In genomic region chr2:35080231-35080905, GRCh38 we compare ENCODE assay signal across 27 cellular contexts.
DNase-seq lines count a peak whose midpoint lies in the region; ATAC-seq, FAIRE-seq and TF ChIP-seq lines count a peak whose summit lies in the region.
"Had no signal": no experiment of that assay in that cellular context is flagged by ENCODE, and none has a peak within 500 bp of the region (broad histone marks: within the 10 kb centered on the region; RNA-seq: fewer than 3 reads in every experiment).

No MANE protein-coding gene starts in this region.

- H2AK5ac ChIP-seq in H1 (ENCODE audit: low read depth, low read length): no peak overlapping the region
- no peak overlapping the region for H2AK5ac ChIP-seq in mesenchymal stem cell (ENCODE audit: low read length, severe bottlenecking)

- intact Hi-C loops in PC-3 (cut with micrococcal nuclease): no loop called here

- H4K20me1 ChIP-seq in PC-3 (ENCODE audit: low read length) (no peaks in the 10 kb centered on the region), H1 (replicated peaks in 1 of 2; ENCODE audit: control insufficient read depth in 1 of 2, insufficient read depth in 2 of 2, low read length in 2 of 2) (no peaks in the 10 kb centered on the region), MM.1S (ENCODE audit: insufficient read depth, low read length) (no peaks in the 10 kb centered on the region)

- BruUV-seq in PC-3 (replicated peaks; lab: Mats Ljungman, UMichigan): no TSS peak

- H3K9me2 ChIP-seq in PC-3 (replicated peaks; ENCODE audit: low read length) (no peaks in the 10 kb centered on the region), MM.1S (replicated peaks; ENCODE audit: insufficient read depth, low read length) (no peaks in the 10 kb centered on the region)

- H3K14ac ChIP-seq in H1 (ENCODE audit: insufficient read length): no peak overlapping the region
- H3K14ac ChIP-seq in mesenchymal stem cell (ENCODE audit: low read length in 2 of 2): no peak overlapping the region

- H3K9ac ChIP-seq in PC-3 (ENCODE audit: low read length): no peak overlapping the region
- H3K9ac ChIP-seq in H1 (replicated peaks in 1 of 4; ENCODE audit: extremely low read depth in 1 of 4, low read depth in 3 of 4, low read length in 3 of 4): no peak overlapping the region
- peak overlapping the region; percentile 37 for H3K9ac ChIP-seq in mesenchymal stem cell (ENCODE audit: low read length)
- no peak overlapping the region for H3K9ac ChIP-seq in MM.1S (ENCODE audit: low read length)

- H3K4ac ChIP-seq in H1 (replicated peaks; ENCODE audit: insufficient read length, low read depth, low read length) (no peak overlapping the region), mesenchymal stem cell (ENCODE audit: low read depth in 1 of 2, low read length in 2 of 2) (no peak overlapping the region)

- no peak overlapping the region for H4K91ac ChIP-seq in H1 (replicated peaks; ENCODE audit: insufficient read length, low read length)
- no peak overlapping the region for H4K91ac ChIP-seq in mesenchymal stem cell (ENCODE audit: low read length)

- H3K79me1 ChIP-seq in H1 (ENCODE audit: low read depth, low read length) (no peaks in the 10 kb centered on the region), mesenchymal stem cell (replicated peaks; ENCODE audit: low read length, poor library complexity, severe bottlenecking) (no peaks in the 10 kb centered on the region)

- no peak for TF ChIP-seq CTCF in PC-3 (conservative IDR thresholded peaks at IDR 0.05; ENCODE audit: low read depth, low read length)
- no peak for TF ChIP-seq CTCF in H1 (IDR thresholded peaks at IDR 0.05; ENCODE audit: control extremely low read depth in 1 of 3, insufficient read depth in 1 of 3, low read depth in 1 of 3, low read length in 3 of 3)
- TF ChIP-seq CTCF in MM.1S (IDR thresholded peaks at IDR 0.05; ENCODE audit: low read length): no peak

- H3K79me2 ChIP-seq in PC-3 (ENCODE audit: low read length) (no peaks in the 10 kb centered on the region), H1 (ENCODE audit: control insufficient read depth in 1 of 2, insufficient read depth in 2 of 2, low read length in 2 of 2) (no peaks in the 10 kb centered on the region), MM.1S (ENCODE audit: low read length) (no peaks in the 10 kb centered on the region)

- no peak for TF ChIP-seq RAD21 in H1 (IDR thresholded peaks at IDR 0.05 in 1 of 2, conservative IDR thresholded peaks at IDR 0.05 in 1 of 2; ENCODE audit: low read depth in 2 of 2, low read length in 2 of 2)

- H2BK15ac ChIP-seq in H1 (ENCODE audit: low read length) (no peak overlapping the region), mesenchymal stem cell (ENCODE audit: low read depth, poor library complexity, severe bottlenecking) (no peak overlapping the region)

- in situ Hi-C loops in Caki2 (cut with HindIII; ENCODE audit: low pct_unique_long_range_greater_than_20kb, low sequenced_read_pairs): no loop called here

- WGBS in H1 (ENCODE audit: extremely low coverage in 1 of 2, insufficient coverage in 1 of 2, insufficient read length in 1 of 2, insufficient replicate concordance in 2 of 2, low coverage in 1 of 2, low lambda C conversion rate in 2 of 2, missing lambda C conversion rate in 1 of 2), 2 experiments: 76% methylated on average over 5 of the region's 5 CpGs; no CpG with 5 or more reads in 1 of the 2 experiments
- 59% methylated on average over 4 of the region's 5 CpGs for WGBS in mesenchymal stem cell

- peaks cover 10% of the 10 kb centered on the region; the same call in 1 of the 2 replicates for H3K4me1 ChIP-seq in PC-3 (ENCODE audit: insufficient read depth, low read length)
- H3K4me1 ChIP-seq in H1 (replicated peaks in 1 of 4; ENCODE audit: control insufficient read depth in 3 of 4, insufficient read depth in 4 of 4, low read length in 3 of 4): peaks cover 0 to 3% (median 0%) of the 10 kb centered on the region in 4 experiments; a peak in 1 of 7 replicates
- no peaks in the 10 kb centered on the region for H3K4me1 ChIP-seq in mesenchymal stem cell (ENCODE audit: control insufficient read depth, insufficient read depth, low read depth, low read length)
- H3K4me1 ChIP-seq in MM.1S (ENCODE audit: low read length): no peaks in the 10 kb centered on the region
- H3K4me1 ChIP-seq: Peyer's patch, SJCRH30, upper lobe of left lung had no signal

- no peak overlapping the region for H2AFZ ChIP-seq in PC-3 (ENCODE audit: low read length)
- 0 out of 2 replicates have a peak overlapping the region, but pooled peaks have one; percentile 21 for H2AFZ ChIP-seq in H1 (ENCODE audit: low read length)
- no peak overlapping the region for H2AFZ ChIP-seq in mesenchymal stem cell (ENCODE audit: low read depth, low read length)
- H2AFZ ChIP-seq in MM.1S (ENCODE audit: low read length): no peak overlapping the region

- no peak for FAIRE-seq in H1 (lab: Jason Lieb, UNC)
- FAIRE-seq: D721Med had no signal

- H2BK12ac ChIP-seq in H1 (ENCODE audit: low read depth, low read length) (no peak overlapping the region), mesenchymal stem cell (ENCODE audit: low read length in 2 of 2) (no peak overlapping the region)

- H3K4me2 ChIP-seq in PC-3 (ENCODE audit: low read length) (no peak overlapping the region), H1 (ENCODE audit: insufficient read depth in 1 of 2, low read depth in 2 of 2, low read length in 2 of 2) (no peak overlapping the region), mesenchymal stem cell (ENCODE audit: low read length, poor library complexity, severe bottlenecking) (no peak overlapping the region), MM.1S (ENCODE audit: low read depth, low read length) (no peak overlapping the region)

- H3K56ac ChIP-seq in H1 (replicated peaks; ENCODE audit: insufficient read length, low read depth, low read length): no peak overlapping the region

- H3K18ac ChIP-seq in H1 (ENCODE audit: extremely low read depth, low read length): no peak overlapping the region
- no peak overlapping the region for H3K18ac ChIP-seq in mesenchymal stem cell (ENCODE audit: low read depth in 1 of 2, low read length in 2 of 2)

- no peaks in the 10 kb centered on the region for H3K23me2 ChIP-seq in H1 (ENCODE audit: low read depth, low read length)

- no peak overlapping the region for H4K5ac ChIP-seq in H1 (ENCODE audit: insufficient read length, low read depth, low read length)

- H3K27ac ChIP-seq in PC-3 (ENCODE audit: low read length) (peak overlapping the region; percentile 53), H1 (ENCODE audit: low read depth, low read length) (no peak overlapping the region), mesenchymal stem cell (ENCODE audit: low read length, poor library complexity, severe bottlenecking) (peak overlapping the region; percentile 5), MM.1S (ENCODE audit: low read length) (no peak overlapping the region)
- H3K27ac ChIP-seq: Peyer's patch, SJCRH30, upper lobe of left lung had no signal

- CTCF ChIA-PET in PC-3 (lab: Charles Lee): no interaction called here
- CTCF ChIA-PET in H1 (lab: Charles Lee; ENCODE audit: partially characterized antibody): no interaction called here

- no peaks in the 10 kb centered on the region for H3K27me3 ChIP-seq in PC-3 (ENCODE audit: low read length)
- H3K27me3 ChIP-seq in H1 (replicated peaks in 1 of 4; ENCODE audit: control insufficient read depth in 3 of 4, extremely low read depth in 1 of 4, insufficient read depth in 3 of 4, low read length in 3 of 4): no peaks in the 10 kb centered on the region
- H3K27me3 ChIP-seq in mesenchymal stem cell (ENCODE audit: control insufficient read depth in 1 of 2, insufficient read depth in 1 of 2, low read length in 2 of 2): no peaks in the 10 kb centered on the region
- H3K27me3 ChIP-seq in MM.1S (replicated peaks; ENCODE audit: insufficient read depth, low read length): no peaks in the 10 kb centered on the region
- H3K27me3 ChIP-seq: Peyer's patch, SJCRH30, upper lobe of left lung had no signal

- DNase-seq in Caki2 (ENCODE audit: low read depth) (peak; percentile 25), PC-3 (peak; percentile 27), H1 (ENCODE audit: low read depth in 1 of 2, low spot score in 2 of 2) (no peak), mesenchymal stem cell (no peak), middle frontal gyrus (ENCODE audit: extremely low spot score, low spot score) (no peak), NCI-H1092 treated with DMSO at 0.1 percent for 48 hours (lab: John Stamatoyannopoulos, UW) (no peak), cerebellum (ENCODE audit: low spot score) (no peak), MM.1S (no peak)
- DNase-seq: activated B cell treated with CpG ODN at 0.5 μM for 24 hours; activated gamma-delta T cell; activated naive CD8-positive, alpha-beta T cell treated with anti-CD3 and anti-CD28 coated beads for 36 hours; activated T-cell treated with anti-CD3 and anti-CD28 coated beads, Interleukin-2, amount 50 U/mL, for 24 hours; CD4-positive, alpha-beta T cell; dermis blood vessel endothelial cell; DND-41; hypothalamus; left colon; NCI-H2029; NCI-H2227 treated with DMSO at 0.1 percent for 48 hours; NCI-H69; Peyer's patch; SJCRH30; substantia nigra; upper lobe of left lung had no signal

- no peak for TF ChIP-seq POLR2A in H1 (IDR thresholded peaks at IDR 0.05; ENCODE audit: control extremely low read depth in 1 of 2, low read depth in 2 of 2, low read length in 2 of 2)

- H2BK120ac ChIP-seq in H1 (replicated peaks; ENCODE audit: low read depth, low read length) (no peak overlapping the region), mesenchymal stem cell (ENCODE audit: low read depth, low read length) (no peak overlapping the region)

- POLR2A ChIA-PET in PC-3 (lab: Charles Lee; ENCODE audit: unreplicated experiment): no interaction called here
- POLR2A ChIA-PET in H1 (lab: Charles Lee; ENCODE audit: partially characterized antibody): no interaction called here

- H3K4me3 ChIP-seq in PC-3 (ENCODE audit: low read length): no peak overlapping the region
- H3K4me3 ChIP-seq in H1 (ENCODE audit: extremely low read depth in 1 of 4, insufficient read depth in 2 of 4, low read depth in 3 of 4, low read length in 4 of 4): no peak overlapping the region
- H3K4me3 ChIP-seq in mesenchymal stem cell (ENCODE audit: insufficient read depth in 1 of 2, low read depth in 1 of 2, low read length in 2 of 2): no peak overlapping the region
- no peak overlapping the region for H3K4me3 ChIP-seq in MM.1S (ENCODE audit: low read length)
- H3K4me3 ChIP-seq: Peyer's patch, SJCRH30, skin epidermis, upper lobe of left lung had no signal

- no peaks in the 10 kb centered on the region for H3F3A ChIP-seq in PC-3 (ENCODE audit: low read length, unreplicated experiment)
- no peaks in the 10 kb centered on the region for H3F3A ChIP-seq in MM.1S (ENCODE audit: insufficient read depth, low read length)

- H3K9me3 ChIP-seq in PC-3 (ENCODE audit: low read length) (no peaks in the 10 kb centered on the region), H1 (ENCODE audit: insufficient read depth in 2 of 2, low read depth in 1 of 2, low read length in 1 of 2) (no peaks in the 10 kb centered on the region), mesenchymal stem cell (ENCODE audit: control insufficient read depth, low read length) (no peaks in the 10 kb centered on the region), MM.1S (replicated peaks; ENCODE audit: insufficient read depth, low read length) (no peaks in the 10 kb centered on the region)
- H3K9me3 ChIP-seq: SJCRH30, upper lobe of left lung had no signal

- no peak overlapping the region for H2BK20ac ChIP-seq in H1 (ENCODE audit: low read length)

- no peak for ATAC-seq in PC-3
- ATAC-seq: left colon; stimulated activated memory B cell treated with anti-CD40 and anti-IgM and Interleukin-4, amounts not matched to agents 10 μg/mL and 1 μg/mL and 100 μg/mL, for 72 hours had no signal

- H3K36me3 ChIP-seq in PC-3 (ENCODE audit: low read depth, low read length): no peaks in the 10 kb centered on the region
- no peaks in the 10 kb centered on the region for H3K36me3 ChIP-seq in H1 (ENCODE audit: control insufficient read depth in 2 of 4, insufficient read depth in 4 of 4, low read length in 3 of 4)
- H3K36me3 ChIP-seq in mesenchymal stem cell (ENCODE audit: control insufficient read depth in 1 of 2, insufficient read depth in 2 of 2, low read depth in 1 of 2, low read length in 2 of 2): no peaks in the 10 kb centered on the region
- H3K36me3 ChIP-seq in MM.1S (replicated peaks; ENCODE audit: insufficient read depth, low read length): no peaks in the 10 kb centered on the region
- H3K36me3 ChIP-seq: Peyer's patch, SJCRH30, upper lobe of left lung had no signal

- H4K8ac ChIP-seq in H1 (ENCODE audit: extremely low read depth, insufficient read depth, low read length) (no peak overlapping the region), mesenchymal stem cell (ENCODE audit: low read length) (no peak overlapping the region)

- no peak for TF ChIP-seq EP300 in H1 (IDR thresholded peaks at IDR 0.05; ENCODE audit: borderline replicate concordance in 1 of 2, low read depth in 2 of 2, low read length in 2 of 2)

- no peak overlapping the region for H3K23ac ChIP-seq in H1 (ENCODE audit: insufficient read length)
- no peak overlapping the region for H3K23ac ChIP-seq in mesenchymal stem cell (ENCODE audit: low read length in 2 of 2)

- H2BK5ac ChIP-seq in H1 (ENCODE audit: low read depth, low read length): no peak overlapping the region
- no peak overlapping the region for H2BK5ac ChIP-seq in mesenchymal stem cell (ENCODE audit: low read depth, low read length, poor library complexity, severe bottlenecking)

Comparison
In these comparisons a context has a peak if more than half of its experiments do, and no peak if none do; other contexts are left out.
1. DNase-seq: peak in Caki2 (single experiment) and PC-3 (single experiment); none in H1 (0 of 2), mesenchymal stem cell (single experiment), middle frontal gyrus (single experiment), NCI-H1092 treated with DMSO at 0.1 percent for 48 hours (single experiment), cerebellum (single experiment) and MM.1S (single experiment).
2. H3K27ac ChIP-seq: peak in PC-3 (single experiment) and mesenchymal stem cell (single experiment); none in H1 (single experiment) and MM.1S (single experiment).